In the genomic region with DNA sequence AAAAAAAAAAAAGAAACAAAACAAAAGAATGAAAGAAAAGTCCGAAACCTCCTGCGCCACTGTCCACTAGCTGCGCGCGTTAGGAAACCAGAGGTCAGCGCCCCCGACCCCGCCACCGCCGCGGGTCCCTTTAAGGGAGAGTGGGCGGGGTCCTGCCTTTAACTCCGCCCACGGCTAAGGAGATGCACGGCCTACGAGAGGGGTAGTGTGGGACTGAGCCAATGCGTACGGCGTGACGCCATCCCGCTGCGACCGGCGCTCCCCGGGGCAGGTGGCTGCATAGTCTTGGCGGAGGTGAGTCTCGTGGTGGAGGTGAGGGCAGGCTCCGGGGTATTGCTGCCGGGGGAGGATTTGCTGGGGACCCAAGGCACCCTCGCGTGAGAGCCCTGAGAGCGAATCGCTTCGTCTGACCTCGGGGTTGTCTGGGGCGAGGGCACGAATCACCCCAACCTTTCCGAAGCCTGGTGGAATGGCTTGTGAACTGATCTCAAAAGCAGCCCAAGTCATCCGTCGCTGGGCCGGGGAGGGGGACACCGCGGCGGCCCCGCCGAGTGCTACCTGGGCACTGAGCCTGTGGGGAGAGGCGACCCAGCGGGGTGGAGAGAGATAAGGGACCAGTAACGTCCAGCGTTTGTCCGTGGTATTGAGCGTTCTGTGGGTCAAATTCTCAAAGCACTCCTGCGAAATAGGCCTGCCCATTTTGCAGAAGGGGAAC, we compare ENCODE assay signal across 1 cellular context.
TF ChIP-seq lines count a peak whose summit lies in the region.

MRPS17 (plus strand) TSS at position 241 of the 715 bp plus-strand sequence. CDS start 1,319 bp downstream, outside the sequence.

TF ChIP-seq in WTC11, 78 proteins besides CTCF, POLR2A, EP300 and RAD21 (continued from another document and continues in another):
- TF ChIP-seq IRF1 (CRISPR knock-in tag; IDR thresholded peaks at IDR 0.05) (0 out of 2 replicates have a peak, but pooled peaks have one; percentile 44), ZNF232 (CRISPR knock-in tag; IDR thresholded peaks at IDR 0.05) (0 out of 2 replicates have a peak, but pooled peaks have one; percentile 23), ZNF121 (CRISPR knock-in tag; IDR thresholded peaks at IDR 0.05) (0 out of 2 replicates have a peak, but pooled peaks have one; percentile 49), KAT7 (CRISPR knock-in tag; IDR thresholded peaks at IDR 0.05; ENCODE audit: borderline replicate concordance) (0 out of 2 replicates have a peak, but pooled peaks have one; percentile 55), FOXP4 (CRISPR knock-in tag; IDR thresholded peaks at IDR 0.05) (0 out of 2 replicates have a peak, but pooled peaks have one; percentile 57), ETV6 (CRISPR knock-in tag; IDR thresholded peaks at IDR 0.05) (peak; percentile 94), CREB1 (CRISPR knock-in tag; IDR thresholded peaks at IDR 0.05) (peak; percentile 65; the same call in 1 of the 2 replicates), GABPB1 (CRISPR knock-in tag; IDR thresholded peaks at IDR 0.05) (peak; percentile 42; the same call in 1 of the 2 replicates), ARID4B (CRISPR knock-in tag; IDR thresholded peaks at IDR 0.05; ENCODE audit: borderline replicate concordance) (peak; percentile 52; the same call in 1 of the 2 replicates), ESRRA (CRISPR knock-in tag; IDR thresholded peaks at IDR 0.05; ENCODE audit: borderline replicate concordance) (no peak), ELF4 (CRISPR knock-in tag; IDR thresholded peaks at IDR 0.05; ENCODE audit: low read depth) (no peak), ZSCAN18 (CRISPR knock-in tag; IDR thresholded peaks at IDR 0.05) (no peak), ZNF671 (CRISPR knock-in tag; IDR thresholded peaks at IDR 0.05) (no peak), ZNF281 (CRISPR knock-in tag; IDR thresholded peaks at IDR 0.05) (no peak), AFF4 (CRISPR knock-in tag; IDR thresholded peaks at IDR 0.05; ENCODE audit: borderline replicate concordance) (no peak)
- TF ChIP-seq, protein P1, sequence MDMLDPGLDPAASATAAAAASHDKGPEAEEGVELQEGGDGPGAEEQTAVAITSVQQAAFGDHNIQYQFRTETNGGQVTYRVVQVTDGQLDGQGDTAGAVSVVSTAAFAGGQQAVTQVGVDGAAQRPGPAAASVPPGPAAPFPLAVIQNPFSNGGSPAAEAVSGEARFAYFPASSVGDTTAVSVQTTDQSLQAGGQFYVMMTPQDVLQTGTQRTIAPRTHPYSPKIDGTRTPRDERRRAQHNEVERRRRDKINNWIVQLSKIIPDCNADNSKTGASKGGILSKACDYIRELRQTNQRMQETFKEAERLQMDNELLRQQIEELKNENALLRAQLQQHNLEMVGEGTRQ (CRISPR knock-in tag; IDR thresholded peaks at IDR 0.05) = peak; percentile 59; the same call in 1 of the 2 replicates
- TF ChIP-seq, protein P2, sequence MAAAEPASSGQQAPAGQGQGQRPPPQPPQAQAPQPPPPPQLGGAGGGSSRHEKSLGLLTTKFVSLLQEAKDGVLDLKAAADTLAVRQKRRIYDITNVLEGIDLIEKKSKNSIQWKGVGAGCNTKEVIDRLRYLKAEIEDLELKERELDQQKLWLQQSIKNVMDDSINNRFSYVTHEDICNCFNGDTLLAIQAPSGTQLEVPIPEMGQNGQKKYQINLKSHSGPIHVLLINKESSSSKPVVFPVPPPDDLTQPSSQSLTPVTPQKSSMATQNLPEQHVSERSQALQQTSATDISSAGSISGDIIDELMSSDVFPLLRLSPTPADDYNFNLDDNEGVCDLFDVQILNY (CRISPR knock-in tag; IDR thresholded peaks at IDR 0.05) = no peak
- TF ChIP-seq, protein P3, sequence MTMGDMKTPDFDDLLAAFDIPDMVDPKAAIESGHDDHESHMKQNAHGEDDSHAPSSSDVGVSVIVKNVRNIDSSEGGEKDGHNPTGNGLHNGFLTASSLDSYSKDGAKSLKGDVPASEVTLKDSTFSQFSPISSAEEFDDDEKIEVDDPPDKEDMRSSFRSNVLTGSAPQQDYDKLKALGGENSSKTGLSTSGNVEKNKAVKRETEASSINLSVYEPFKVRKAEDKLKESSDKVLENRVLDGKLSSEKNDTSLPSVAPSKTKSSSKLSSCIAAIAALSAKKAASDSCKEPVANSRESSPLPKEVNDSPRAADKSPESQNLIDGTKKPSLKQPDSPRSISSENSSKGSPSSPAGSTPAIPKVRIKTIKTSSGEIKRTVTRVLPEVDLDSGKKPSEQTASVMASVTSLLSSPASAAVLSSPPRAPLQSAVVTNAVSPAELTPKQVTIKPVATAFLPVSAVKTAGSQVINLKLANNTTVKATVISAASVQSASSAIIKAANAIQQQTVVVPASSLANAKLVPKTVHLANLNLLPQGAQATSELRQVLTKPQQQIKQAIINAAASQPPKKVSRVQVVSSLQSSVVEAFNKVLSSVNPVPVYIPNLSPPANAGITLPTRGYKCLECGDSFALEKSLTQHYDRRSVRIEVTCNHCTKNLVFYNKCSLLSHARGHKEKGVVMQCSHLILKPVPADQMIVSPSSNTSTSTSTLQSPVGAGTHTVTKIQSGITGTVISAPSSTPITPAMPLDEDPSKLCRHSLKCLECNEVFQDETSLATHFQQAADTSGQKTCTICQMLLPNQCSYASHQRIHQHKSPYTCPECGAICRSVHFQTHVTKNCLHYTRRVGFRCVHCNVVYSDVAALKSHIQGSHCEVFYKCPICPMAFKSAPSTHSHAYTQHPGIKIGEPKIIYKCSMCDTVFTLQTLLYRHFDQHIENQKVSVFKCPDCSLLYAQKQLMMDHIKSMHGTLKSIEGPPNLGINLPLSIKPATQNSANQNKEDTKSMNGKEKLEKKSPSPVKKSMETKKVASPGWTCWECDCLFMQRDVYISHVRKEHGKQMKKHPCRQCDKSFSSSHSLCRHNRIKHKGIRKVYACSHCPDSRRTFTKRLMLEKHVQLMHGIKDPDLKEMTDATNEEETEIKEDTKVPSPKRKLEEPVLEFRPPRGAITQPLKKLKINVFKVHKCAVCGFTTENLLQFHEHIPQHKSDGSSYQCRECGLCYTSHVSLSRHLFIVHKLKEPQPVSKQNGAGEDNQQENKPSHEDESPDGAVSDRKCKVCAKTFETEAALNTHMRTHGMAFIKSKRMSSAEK (CRISPR knock-in tag; IDR thresholded peaks at IDR 0.05; ENCODE audit: borderline replicate concordance) = 0 out of 2 replicates have a peak, but pooled peaks have one; percentile 10
- TF ChIP-seq, protein P4, sequence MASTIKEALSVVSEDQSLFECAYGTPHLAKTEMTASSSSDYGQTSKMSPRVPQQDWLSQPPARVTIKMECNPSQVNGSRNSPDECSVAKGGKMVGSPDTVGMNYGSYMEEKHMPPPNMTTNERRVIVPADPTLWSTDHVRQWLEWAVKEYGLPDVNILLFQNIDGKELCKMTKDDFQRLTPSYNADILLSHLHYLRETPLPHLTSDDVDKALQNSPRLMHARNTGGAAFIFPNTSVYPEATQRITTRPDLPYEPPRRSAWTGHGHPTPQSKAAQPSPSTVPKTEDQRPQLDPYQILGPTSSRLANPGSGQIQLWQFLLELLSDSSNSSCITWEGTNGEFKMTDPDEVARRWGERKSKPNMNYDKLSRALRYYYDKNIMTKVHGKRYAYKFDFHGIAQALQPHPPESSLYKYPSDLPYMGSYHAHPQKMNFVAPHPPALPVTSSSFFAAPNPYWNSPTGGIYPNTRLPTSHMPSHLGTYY (CRISPR knock-in tag; IDR thresholded peaks at IDR 0.05) = no peak
